ENCODE assay signal across 1 cellular context in the genomic region with DNA sequence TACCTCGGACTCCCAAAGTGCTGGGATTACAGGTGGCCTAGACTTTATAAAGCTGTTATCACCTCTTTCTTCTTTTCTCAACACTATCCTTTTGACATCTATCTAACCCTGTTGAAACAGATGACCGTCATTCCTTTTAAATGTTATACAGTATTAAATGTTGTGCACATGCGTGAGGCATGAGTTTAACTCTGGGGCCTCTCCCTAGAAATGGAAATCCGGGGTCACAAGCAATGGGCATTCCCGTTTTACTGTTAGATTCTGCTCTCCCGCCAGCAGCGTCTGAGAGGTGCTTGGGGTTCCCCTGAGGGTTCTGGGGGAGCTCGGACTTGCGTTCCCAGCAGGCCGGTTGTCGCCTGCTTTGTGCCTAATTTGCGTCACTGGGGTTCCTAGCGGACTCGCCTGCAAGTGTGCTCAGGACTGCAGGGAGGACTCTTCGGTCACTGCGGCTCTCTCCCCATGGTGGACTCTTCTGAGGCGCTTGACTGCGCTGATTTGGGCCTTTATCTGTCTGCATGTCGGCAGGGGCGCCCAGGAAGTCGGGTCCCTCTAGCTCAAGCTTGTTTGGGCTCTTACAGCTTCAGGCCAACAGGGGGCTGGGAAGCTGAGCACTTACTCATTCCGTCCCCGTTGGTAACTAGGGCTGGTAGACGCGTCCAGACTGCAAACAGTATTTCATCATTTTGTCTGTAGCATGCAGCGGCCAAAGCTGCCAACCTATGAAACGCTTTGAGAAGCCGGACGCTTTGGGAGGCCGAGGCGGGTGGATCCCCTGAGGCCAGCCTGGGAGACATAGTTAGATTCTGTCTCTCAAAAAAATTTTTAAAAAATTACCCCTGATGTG.
TF ChIP-seq lines count a peak whose summit lies in the region.

No MANE protein-coding gene starts in this region.

TF ChIP-seq in K562, 482 proteins besides CTCF, POLR2A, EP300 and RAD21 (continued from another document and continues in another):
- TF ChIP-seq KLF13 (tag; IDR thresholded peaks at IDR 0.05; ENCODE audit: borderline replicate concordance, low read depth), result 0 out of 2 replicates have a peak, but pooled peaks have one; percentile 30
- peak; percentile 38; the same call in 1 of the 2 replicates for TF ChIP-seq ZKSCAN1 (IDR thresholded peaks at IDR 0.05; ENCODE audit: low read depth, low read length)
- 0 out of 4 replicates have a peak, but pooled peaks of 1 of the 2 experiments have one; percentile 45 for TF ChIP-seq ARNT (IDR thresholded peaks at IDR 0.05)
- TF ChIP-seq, protein P1, sequence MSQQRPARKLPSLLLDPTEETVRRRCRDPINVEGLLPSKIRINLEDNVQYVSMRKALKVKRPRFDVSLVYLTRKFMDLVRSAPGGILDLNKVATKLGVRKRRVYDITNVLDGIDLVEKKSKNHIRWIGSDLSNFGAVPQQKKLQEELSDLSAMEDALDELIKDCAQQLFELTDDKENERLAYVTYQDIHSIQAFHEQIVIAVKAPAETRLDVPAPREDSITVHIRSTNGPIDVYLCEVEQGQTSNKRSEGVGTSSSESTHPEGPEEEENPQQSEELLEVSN (IDR thresholded peaks at IDR 0.05; ENCODE audit: borderline replicate concordance in 1 of 2, extremely low read depth in 1 of 2, insufficient read depth in 1 of 2, insufficient read length in 1 of 2, low read depth in 1 of 2, low read length in 1 of 2, poor library complexity in 1 of 2, severe bottlenecking in 1 of 2), result peak in 1 of 2 experiments; percentile 46
- TF ChIP-seq, protein P2, sequence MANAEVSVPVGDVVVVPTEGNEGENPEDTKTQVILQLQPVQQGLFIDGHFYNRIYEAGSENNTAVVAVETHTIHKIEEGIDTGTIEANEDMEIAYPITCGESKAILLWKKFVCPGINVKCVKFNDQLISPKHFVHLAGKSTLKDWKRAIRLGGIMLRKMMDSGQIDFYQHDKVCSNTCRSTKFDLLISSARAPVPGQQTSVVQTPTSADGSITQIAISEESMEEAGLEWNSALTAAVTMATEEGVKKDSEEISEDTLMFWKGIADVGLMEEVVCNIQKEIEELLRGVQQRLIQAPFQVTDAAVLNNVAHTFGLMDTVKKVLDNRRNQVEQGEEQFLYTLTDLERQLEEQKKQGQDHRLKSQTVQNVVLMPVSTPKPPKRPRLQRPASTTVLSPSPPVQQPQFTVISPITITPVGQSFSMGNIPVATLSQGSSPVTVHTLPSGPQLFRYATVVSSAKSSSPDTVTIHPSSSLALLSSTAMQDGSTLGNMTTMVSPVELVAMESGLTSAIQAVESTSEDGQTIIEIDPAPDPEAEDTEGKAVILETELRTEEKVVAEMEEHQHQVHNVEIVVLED (CRISPR knock-in tag; IDR thresholded peaks at IDR 0.05), result peak; percentile 13; the same call in 1 of the 2 replicates
- TF ChIP-seq, protein P3, sequence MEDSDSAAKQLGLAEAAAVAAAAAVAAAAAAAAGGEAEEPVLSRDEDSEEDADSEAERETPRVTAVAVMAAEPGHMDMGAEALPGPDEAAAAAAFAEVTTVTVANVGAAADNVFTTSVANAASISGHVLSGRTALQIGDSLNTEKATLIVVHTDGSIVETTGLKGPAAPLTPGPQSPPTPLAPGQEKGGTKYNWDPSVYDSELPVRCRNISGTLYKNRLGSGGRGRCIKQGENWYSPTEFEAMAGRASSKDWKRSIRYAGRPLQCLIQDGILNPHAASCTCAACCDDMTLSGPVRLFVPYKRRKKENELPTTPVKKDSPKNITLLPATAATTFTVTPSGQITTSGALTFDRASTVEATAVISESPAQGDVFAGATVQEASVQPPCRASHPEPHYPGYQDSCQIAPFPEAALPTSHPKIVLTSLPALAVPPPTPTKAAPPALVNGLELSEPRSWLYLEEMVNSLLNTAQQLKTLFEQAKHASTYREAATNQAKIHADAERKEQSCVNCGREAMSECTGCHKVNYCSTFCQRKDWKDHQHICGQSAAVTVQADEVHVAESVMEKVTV (CRISPR knock-in tag; IDR thresholded peaks at IDR 0.05), result peak; percentile 58
- TF ChIP-seq MECOM (CRISPR knock-in tag; IDR thresholded peaks at IDR 0.05), result peak; percentile 43
- TF ChIP-seq, protein P4, sequence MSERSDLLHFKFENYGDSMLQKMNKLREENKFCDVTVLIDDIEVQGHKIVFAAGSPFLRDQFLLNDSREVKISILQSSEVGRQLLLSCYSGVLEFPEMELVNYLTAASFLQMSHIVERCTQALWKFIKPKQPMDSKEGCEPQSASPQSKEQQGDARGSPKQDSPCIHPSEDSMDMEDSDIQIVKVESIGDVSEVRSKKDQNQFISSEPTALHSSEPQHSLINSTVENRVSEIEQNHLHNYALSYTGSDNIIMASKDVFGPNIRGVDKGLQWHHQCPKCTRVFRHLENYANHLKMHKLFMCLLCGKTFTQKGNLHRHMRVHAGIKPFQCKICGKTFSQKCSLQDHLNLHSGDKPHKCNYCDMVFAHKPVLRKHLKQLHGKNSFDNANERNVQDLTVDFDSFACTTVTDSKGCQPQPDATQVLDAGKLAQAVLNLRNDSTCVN (CRISPR knock-in tag; IDR thresholded peaks at IDR 0.05), result no peak
- peak; percentile 16; the same call in 1 of the 2 replicates for TF ChIP-seq CHD2 (IDR thresholded peaks at IDR 0.05; ENCODE audit: low read depth, low read length)
- peak in 1 of 2 experiments; percentile 46; a peak in 1 of 3 replicates for TF ChIP-seq CBX3 (IDR thresholded peaks at IDR 0.05; ENCODE audit: borderline replicate concordance in 1 of 2, low read length in 2 of 2)
- TF ChIP-seq THRAP3 (IDR thresholded peaks at IDR 0.05; ENCODE audit: borderline replicate concordance), result no peak
- TF ChIP-seq, protein P5, sequence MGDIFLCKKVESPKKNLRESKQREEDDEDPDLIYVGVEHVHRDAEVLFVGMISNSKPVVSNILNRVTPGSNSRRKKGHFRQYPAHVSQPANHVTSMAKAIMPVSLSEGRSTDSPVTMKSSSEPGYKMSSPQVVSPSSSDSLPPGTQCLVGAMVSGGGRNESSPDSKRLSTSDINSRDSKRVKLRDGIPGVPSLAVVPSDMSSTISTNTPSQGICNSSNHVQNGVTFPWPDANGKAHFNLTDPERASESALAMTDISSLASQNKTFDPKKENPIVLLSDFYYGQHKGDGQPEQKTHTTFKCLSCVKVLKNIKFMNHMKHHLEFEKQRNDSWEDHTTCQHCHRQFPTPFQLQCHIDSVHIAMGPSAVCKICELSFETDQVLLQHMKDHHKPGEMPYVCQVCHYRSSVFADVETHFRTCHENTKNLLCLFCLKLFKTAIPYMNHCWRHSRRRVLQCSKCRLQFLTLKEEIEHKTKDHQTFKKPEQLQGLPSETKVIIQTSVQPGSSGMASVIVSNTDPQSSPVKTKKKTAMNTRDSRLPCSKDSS (IDR thresholded peaks at IDR 0.05; ENCODE audit: low read depth, partially characterized antibody), result no peak
- TF ChIP-seq, protein P6, sequence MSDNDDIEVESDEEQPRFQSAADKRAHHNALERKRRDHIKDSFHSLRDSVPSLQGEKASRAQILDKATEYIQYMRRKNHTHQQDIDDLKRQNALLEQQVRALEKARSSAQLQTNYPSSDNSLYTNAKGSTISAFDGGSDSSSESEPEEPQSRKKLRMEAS (CRISPR knock-in tag; IDR thresholded peaks at IDR 0.05), result peak; percentile 35; the same call in 1 of the 2 replicates
- no peak for TF ChIP-seq ZNF253 (CRISPR knock-in tag; conservative IDR thresholded peaks at IDR 0.05)
- no peak for TF ChIP-seq TOE1 (IDR thresholded peaks at IDR 0.05; ENCODE audit: borderline replicate concordance)
- no peak for TF ChIP-seq TOE1 (CRISPR knock-in tag; IDR thresholded peaks at IDR 0.05; ENCODE audit: borderline replicate concordance, low read depth)
- TF ChIP-seq POLR2B (IDR thresholded peaks at IDR 0.05; ENCODE audit: low read depth, partially characterized antibody), result no peak
- TF ChIP-seq, protein P7, sequence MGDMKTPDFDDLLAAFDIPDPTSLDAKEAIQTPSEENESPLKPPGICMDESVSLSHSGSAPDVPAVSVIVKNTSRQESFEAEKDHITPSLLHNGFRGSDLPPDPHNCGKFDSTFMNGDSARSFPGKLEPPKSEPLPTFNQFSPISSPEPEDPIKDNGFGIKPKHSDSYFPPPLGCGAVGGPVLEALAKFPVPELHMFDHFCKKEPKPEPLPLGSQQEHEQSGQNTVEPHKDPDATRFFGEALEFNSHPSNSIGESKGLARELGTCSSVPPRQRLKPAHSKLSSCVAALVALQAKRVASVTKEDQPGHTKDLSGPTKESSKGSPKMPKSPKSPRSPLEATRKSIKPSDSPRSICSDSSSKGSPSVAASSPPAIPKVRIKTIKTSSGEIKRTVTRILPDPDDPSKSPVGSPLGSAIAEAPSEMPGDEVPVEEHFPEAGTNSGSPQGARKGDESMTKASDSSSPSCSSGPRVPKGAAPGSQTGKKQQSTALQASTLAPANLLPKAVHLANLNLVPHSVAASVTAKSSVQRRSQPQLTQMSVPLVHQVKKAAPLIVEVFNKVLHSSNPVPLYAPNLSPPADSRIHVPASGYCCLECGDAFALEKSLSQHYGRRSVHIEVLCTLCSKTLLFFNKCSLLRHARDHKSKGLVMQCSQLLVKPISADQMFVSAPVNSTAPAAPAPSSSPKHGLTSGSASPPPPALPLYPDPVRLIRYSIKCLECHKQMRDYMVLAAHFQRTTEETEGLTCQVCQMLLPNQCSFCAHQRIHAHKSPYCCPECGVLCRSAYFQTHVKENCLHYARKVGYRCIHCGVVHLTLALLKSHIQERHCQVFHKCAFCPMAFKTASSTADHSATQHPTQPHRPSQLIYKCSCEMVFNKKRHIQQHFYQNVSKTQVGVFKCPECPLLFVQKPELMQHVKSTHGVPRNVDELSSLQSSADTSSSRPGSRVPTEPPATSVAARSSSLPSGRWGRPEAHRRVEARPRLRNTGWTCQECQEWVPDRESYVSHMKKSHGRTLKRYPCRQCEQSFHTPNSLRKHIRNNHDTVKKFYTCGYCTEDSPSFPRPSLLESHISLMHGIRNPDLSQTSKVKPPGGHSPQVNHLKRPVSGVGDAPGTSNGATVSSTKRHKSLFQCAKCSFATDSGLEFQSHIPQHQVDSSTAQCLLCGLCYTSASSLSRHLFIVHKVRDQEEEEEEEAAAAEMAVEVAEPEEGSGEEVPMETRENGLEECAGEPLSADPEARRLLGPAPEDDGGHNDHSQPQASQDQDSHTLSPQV (IDR thresholded peaks at IDR 0.05), result peak; percentile 73
- TF ChIP-seq LARP7 (IDR thresholded peaks at IDR 0.05), result no peak
- peak in 1 of 2 experiments; percentile 54; a peak in 1 of 4 replicates for TF ChIP-seq TRIM24 (IDR thresholded peaks at IDR 0.05)
- TF ChIP-seq, protein P8, sequence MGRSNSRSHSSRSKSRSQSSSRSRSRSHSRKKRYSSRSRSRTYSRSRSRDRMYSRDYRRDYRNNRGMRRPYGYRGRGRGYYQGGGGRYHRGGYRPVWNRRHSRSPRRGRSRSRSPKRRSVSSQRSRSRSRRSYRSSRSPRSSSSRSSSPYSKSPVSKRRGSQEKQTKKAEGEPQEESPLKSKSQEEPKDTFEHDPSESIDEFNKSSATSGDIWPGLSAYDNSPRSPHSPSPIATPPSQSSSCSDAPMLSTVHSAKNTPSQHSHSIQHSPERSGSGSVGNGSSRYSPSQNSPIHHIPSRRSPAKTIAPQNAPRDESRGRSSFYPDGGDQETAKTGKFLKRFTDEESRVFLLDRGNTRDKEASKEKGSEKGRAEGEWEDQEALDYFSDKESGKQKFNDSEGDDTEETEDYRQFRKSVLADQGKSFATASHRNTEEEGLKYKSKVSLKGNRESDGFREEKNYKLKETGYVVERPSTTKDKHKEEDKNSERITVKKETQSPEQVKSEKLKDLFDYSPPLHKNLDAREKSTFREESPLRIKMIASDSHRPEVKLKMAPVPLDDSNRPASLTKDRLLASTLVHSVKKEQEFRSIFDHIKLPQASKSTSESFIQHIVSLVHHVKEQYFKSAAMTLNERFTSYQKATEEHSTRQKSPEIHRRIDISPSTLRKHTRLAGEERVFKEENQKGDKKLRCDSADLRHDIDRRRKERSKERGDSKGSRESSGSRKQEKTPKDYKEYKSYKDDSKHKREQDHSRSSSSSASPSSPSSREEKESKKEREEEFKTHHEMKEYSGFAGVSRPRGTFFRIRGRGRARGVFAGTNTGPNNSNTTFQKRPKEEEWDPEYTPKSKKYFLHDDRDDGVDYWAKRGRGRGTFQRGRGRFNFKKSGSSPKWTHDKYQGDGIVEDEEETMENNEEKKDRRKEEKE (IDR thresholded peaks at IDR 0.05; ENCODE audit: borderline replicate concordance in 1 of 2, control insufficient read depth in 1 of 2, low read depth in 2 of 2, low read length in 1 of 2), result peak in 1 of 2 experiments; percentile 62; a peak in 1 of 4 replicates
- TF ChIP-seq, protein P9, sequence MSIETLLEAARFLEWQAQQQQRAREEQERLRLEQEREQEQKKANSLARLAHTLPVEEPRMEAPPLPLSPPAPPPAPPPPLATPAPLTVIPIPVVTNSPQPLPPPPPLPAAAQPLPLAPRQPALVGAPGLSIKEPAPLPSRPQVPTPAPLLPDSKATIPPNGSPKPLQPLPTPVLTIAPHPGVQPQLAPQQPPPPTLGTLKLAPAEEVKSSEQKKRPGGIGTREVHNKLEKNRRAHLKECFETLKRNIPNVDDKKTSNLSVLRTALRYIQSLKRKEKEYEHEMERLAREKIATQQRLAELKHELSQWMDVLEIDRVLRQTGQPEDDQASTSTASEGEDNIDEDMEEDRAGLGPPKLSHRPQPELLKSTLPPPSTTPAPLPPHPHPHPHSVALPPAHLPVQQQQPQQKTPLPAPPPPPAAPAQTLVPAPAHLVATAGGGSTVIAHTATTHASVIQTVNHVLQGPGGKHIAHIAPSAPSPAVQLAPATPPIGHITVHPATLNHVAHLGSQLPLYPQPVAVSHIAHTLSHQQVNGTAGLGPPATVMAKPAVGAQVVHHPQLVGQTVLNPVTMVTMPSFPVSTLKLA (conservative IDR thresholded peaks at IDR 0.05), result no peak; a peak in 1 of 4 replicates
- no peak; the same call in 1 of the 2 replicates for TF ChIP-seq BHLHE40 (IDR thresholded peaks at IDR 0.05; ENCODE audit: low read length)
- 0 out of 2 replicates have a peak, but pooled peaks have one; percentile 18 for TF ChIP-seq FOXK1 (CRISPR knock-in tag; IDR thresholded peaks at IDR 0.05; ENCODE audit: borderline replicate concordance)
- TF ChIP-seq HDAC6 (IDR thresholded peaks at IDR 0.05; ENCODE audit: low read depth, low read length), result no peak
- TF ChIP-seq JUND (IDR thresholded peaks at IDR 0.05; ENCODE audit: borderline replicate concordance, low read depth, low read length), result peak; percentile 85
- no peak; the same call in 2 of the 3 replicates for TF ChIP-seq JUND (tag; IDR thresholded peaks at IDR 0.05; ENCODE audit: borderline replicate concordance, low read depth, low read length)
- TF ChIP-seq, protein P10, sequence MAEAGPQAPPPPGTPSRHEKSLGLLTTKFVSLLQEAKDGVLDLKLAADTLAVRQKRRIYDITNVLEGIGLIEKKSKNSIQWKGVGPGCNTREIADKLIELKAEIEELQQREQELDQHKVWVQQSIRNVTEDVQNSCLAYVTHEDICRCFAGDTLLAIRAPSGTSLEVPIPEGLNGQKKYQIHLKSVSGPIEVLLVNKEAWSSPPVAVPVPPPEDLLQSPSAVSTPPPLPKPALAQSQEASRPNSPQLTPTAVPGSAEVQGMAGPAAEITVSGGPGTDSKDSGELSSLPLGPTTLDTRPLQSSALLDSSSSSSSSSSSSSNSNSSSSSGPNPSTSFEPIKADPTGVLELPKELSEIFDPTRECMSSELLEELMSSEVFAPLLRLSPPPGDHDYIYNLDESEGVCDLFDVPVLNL (CRISPR knock-in tag; IDR thresholded peaks at IDR 0.05; ENCODE audit: low read depth), result no peak
- no peak for TF ChIP-seq WHSC1 (IDR thresholded peaks at IDR 0.05; ENCODE audit: low read length)
- TF ChIP-seq ZBED1 (IDR thresholded peaks at IDR 0.05), result peak; percentile 44; the same call in 1 of the 2 replicates
- TF ChIP-seq NBN (IDR thresholded peaks at IDR 0.05; ENCODE audit: low read depth), result peak; percentile 84
- no peak for TF ChIP-seq CCAR2 (IDR thresholded peaks at IDR 0.05; ENCODE audit: low read depth, low read length)
- TF ChIP-seq MEIS2 (IDR thresholded peaks at IDR 0.05; ENCODE audit: partially characterized antibody), result peak; percentile 66
- TF ChIP-seq ZNF197 (CRISPR knock-in tag; IDR thresholded peaks at IDR 0.05; ENCODE audit: low read depth), result 0 out of 2 replicates have a peak, but pooled peaks have one; percentile 54
- 0 out of 2 replicates have a peak, but pooled peaks have one; percentile 60 for TF ChIP-seq NR4A1 (CRISPR knock-in tag; IDR thresholded peaks at IDR 0.05)
- TF ChIP-seq NR4A1 (tag; IDR thresholded peaks at IDR 0.05), result no peak
- TF ChIP-seq CBX2 (IDR thresholded peaks at IDR 0.05; ENCODE audit: insufficient read depth, low read length, poor library complexity, severe bottlenecking), result no peak
